In the genomic region with DNA sequence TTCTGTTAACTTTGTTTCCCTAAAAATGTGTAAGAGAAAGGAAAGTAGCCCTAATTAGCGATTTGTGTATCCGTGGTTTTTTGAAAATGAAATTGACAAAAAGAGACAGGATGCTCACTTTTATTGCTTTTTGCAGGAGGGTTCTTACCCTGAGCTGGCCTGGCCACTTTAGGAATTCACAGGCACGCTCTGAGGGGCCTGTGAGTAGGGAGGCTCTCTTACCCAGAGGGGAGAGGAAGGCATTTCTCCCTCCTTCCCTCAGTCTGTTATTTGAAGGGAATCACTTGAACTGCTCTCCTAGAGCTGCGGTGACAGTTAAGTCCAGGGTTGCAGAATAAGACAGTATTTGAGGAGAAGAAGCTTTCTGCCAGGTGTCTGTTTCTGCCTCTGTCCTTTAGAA, we compare ENCODE assay signal across 22 cellular contexts. TPM values are rescaled to one million over a fixed set of nuclear protein-coding genes. Genes with fewer than 3 reads are reported as not detected.
A peak's percentile ranks its signal among the peaks of the same experiment; 100 is the strongest.
DNase-seq lines count a peak whose midpoint lies in the region; ATAC-seq and TF ChIP-seq lines count a peak whose summit lies in the region.
"Had no signal": no experiment of that assay in that cellular context is flagged by ENCODE, and none has a peak within 500 bp of the region (broad histone marks: within the 10 kb centered on the region; RNA-seq: fewer than 3 reads in every experiment).

No MANE protein-coding gene starts in this region.

- H3K36me3 ChIP-seq in CD4-positive, CD25-positive, alpha-beta regulatory T cell (ENCODE audit: control insufficient read depth, insufficient read depth, low read length): peaks cover 31% of the 10 kb centered on the region
- peaks cover 56% of the 10 kb centered on the region for H3K36me3 ChIP-seq in DND-41 (ENCODE audit: insufficient read depth, low read length)
- H3K36me3 ChIP-seq in neural cell (ENCODE audit: insufficient read depth, low read length): peaks cover 6% of the 10 kb centered on the region
- H3K36me3 ChIP-seq: uterus had no signal

- H3K4me3 ChIP-seq in CD4-positive, CD25-positive, alpha-beta regulatory T cell (ENCODE audit: low read depth, low read length): peak overlapping the region; percentile 21
- H3K4me3 ChIP-seq in DND-41 (ENCODE audit: low read depth in 1 of 2, low read length in 2 of 2) (no peak overlapping the region), dorsolateral prefrontal cortex (peak overlapping the region in 34 of 59 donors; percentile 1 to 54 (median 20)), neural cell (ENCODE audit: low read length) (peak overlapping the region; percentile 9)
- H3K4me3 ChIP-seq: uterus had no signal

- H3K27ac ChIP-seq in CD4-positive, CD25-positive, alpha-beta regulatory T cell (ENCODE audit: insufficient read depth, low read length, poor library complexity, severe bottlenecking): no peak overlapping the region
- H3K27ac ChIP-seq in DND-41 (ENCODE audit: low read length) (peak overlapping the region; percentile 30; the same call in 1 of the 2 replicates), dorsolateral prefrontal cortex (peak overlapping the region in 54 of 59 donors; percentile 1 to 91 (median 64)), neural cell (ENCODE audit: low read length) (no peak overlapping the region)
- H3K27ac ChIP-seq: foreskin keratinocyte, KMS-11, uterus had no signal

- no peaks in the 10 kb centered on the region for H3K27me3 Mint-ChIP-seq in CD4-positive, CD25-positive, alpha-beta regulatory T cell
- H3K27me3 Mint-ChIP-seq: activated CD8-positive, alpha-beta T cell treated with anti-CD3 and anti-CD28 coated beads for 36 hours; activated naive CD4-positive, alpha-beta T cell treated with anti-CD3 and anti-CD28 coated beads, Interleukin-2, amount 10 ng/mL, durations not matched to agents 7 days and 5 days had no signal

- H3K9me2 ChIP-seq in neural cell (ENCODE audit: insufficient read depth, low read length): no peaks in the 10 kb centered on the region

- peak overlapping the region in 2 of 4 donors; percentile 20 to 48 for H3K4me3 Mint-ChIP-seq in CD4-positive, CD25-positive, alpha-beta regulatory T cell
- H3K4me3 Mint-ChIP-seq: activated CD8-positive, alpha-beta T cell treated with anti-CD3 and anti-CD28 coated beads for 36 hours; activated naive CD4-positive, alpha-beta T cell treated with anti-CD3 and anti-CD28 coated beads, Interleukin-2, amount 10 ng/mL, durations not matched to agents 7 days and 5 days; activated T-cell treated with anti-CD3 and anti-CD28 coated beads, Interleukin-2, amount 50 U/mL, for 4 hours; HFFc6 had no signal

- peaks cover 4% of the 10 kb centered on the region for H3K36me3 Mint-ChIP-seq in CD4-positive, CD25-positive, alpha-beta regulatory T cell

- DNase-seq in CD4-positive, CD25-positive, alpha-beta regulatory T cell: no peak
- DNase-seq in DND-41 (no peak), dorsolateral prefrontal cortex (no peak), glomerular visceral epithelial cell (ENCODE audit: extremely low spot score) (no peak), NCI-H345 treated with DMSO at 0.1 percent for 48 hours (lab: John Stamatoyannopoulos, UW; ENCODE audit: unreplicated experiment) (no peak)
- DNase-seq: activated CD4-positive, CD25-positive, alpha-beta regulatory T cell treated with anti-CD3 and anti-CD28 coated beads, Interleukin-2, amount 50 U/mL, for 72 hours; activated CD8-positive, alpha-beta T cell treated with anti-CD3 and anti-CD28 coated beads for 36 hours; activated naive CD4-positive, alpha-beta T cell treated with anti-CD3 and anti-CD28 coated beads, Interleukin-2, amount 10 ng/mL, durations not matched to agents 7 days and 5 days; activated T-cell treated with anti-CD3 and anti-CD28 coated beads, Interleukin-2, amount 50 U/mL, for 4 hours; COR-L47; effector CD8-positive, alpha-beta T cell; erythroblast; foreskin keratinocyte; HFFc6; NCI-H1694 treated with DMSO at 0.1 percent for 48 hours; NCI-H2227 treated with DMSO at 0.1 percent for 48 hours; posterior cingulate gyrus; SHP77; uterus had no signal

- H3K9me3 Mint-ChIP-seq in CD4-positive, CD25-positive, alpha-beta regulatory T cell: no peaks in the 10 kb centered on the region
- H3K9me3 Mint-ChIP-seq: activated CD8-positive, alpha-beta T cell treated with anti-CD3 and anti-CD28 coated beads for 36 hours; activated naive CD4-positive, alpha-beta T cell treated with anti-CD3 and anti-CD28 coated beads, Interleukin-2, amount 10 ng/mL, durations not matched to agents 7 days and 5 days; activated T-cell treated with anti-CD3 and anti-CD28 coated beads, Interleukin-2, amount 50 U/mL, for 4 hours; HFFc6 had no signal

- peak overlapping the region; percentile 33 to 81 (median 57) for H3K27ac Mint-ChIP-seq in CD4-positive, CD25-positive, alpha-beta regulatory T cell
- H3K27ac Mint-ChIP-seq: activated CD8-positive, alpha-beta T cell treated with anti-CD3 and anti-CD28 coated beads for 36 hours; activated naive CD4-positive, alpha-beta T cell treated with anti-CD3 and anti-CD28 coated beads, Interleukin-2, amount 10 ng/mL, durations not matched to agents 7 days and 5 days; HFFc6 had no signal

- TF ChIP-seq RAD21 in neural cell (conservative IDR thresholded peaks at IDR 0.05): no peak

- ATAC-seq in CD4-positive, CD25-positive, alpha-beta regulatory T cell (ENCODE audit: low read depth in 2 of 2): no peak
- ATAC-seq in DND-41 (ENCODE audit: insufficient read depth, low read depth): no peak
- ATAC-seq in GM19467 (IDR thresholded peaks at IDR 0.05; ENCODE audit: unreplicated experiment): no peak
- ATAC-seq: activated CD8-positive, alpha-beta T cell treated with anti-CD3 and anti-CD28 coated beads for 36 hours; foreskin keratinocyte had no signal

- H3K4me2 ChIP-seq in DND-41 (ENCODE audit: insufficient read depth, low read length) (peak overlapping the region; percentile 12; the same call in 1 of the 2 replicates), neural cell (ENCODE audit: low read length) (peak overlapping the region; percentile 4)
- H3K4me2 ChIP-seq: KMS-11 had no signal

- H3K9ac ChIP-seq in DND-41 (ENCODE audit: low read depth, low read length) (no peak overlapping the region), neural cell (ENCODE audit: low read length) (no peak overlapping the region)
- H3K9ac ChIP-seq: KMS-11 had no signal

- H4K20me1 ChIP-seq in DND-41 (ENCODE audit: insufficient read depth, low read length): peaks cover 46% of the 10 kb centered on the region
- no peaks in the 10 kb centered on the region for H4K20me1 ChIP-seq in neural cell (ENCODE audit: insufficient read depth)

- no peak for TF ChIP-seq CTCF in DND-41 (IDR thresholded peaks at IDR 0.05; ENCODE audit: borderline replicate concordance, extremely low read depth, low read length, poor library complexity, severe bottlenecking)
- TF ChIP-seq CTCF in dorsolateral prefrontal cortex (IDR thresholded peaks at IDR 0.05 in 54 of 56, conservative IDR thresholded peaks at IDR 0.05 in 2 of 56; ENCODE audit: low read depth in 1 of 56, partially characterized antibody in 56 of 56): no peak
- TF ChIP-seq CTCF in neural cell (IDR thresholded peaks at IDR 0.05; ENCODE audit: poor library complexity, severe bottlenecking): no peak

- H3K9me3 ChIP-seq in CD4-positive, CD25-positive, alpha-beta regulatory T cell (ENCODE audit: control insufficient read depth in 2 of 2, low read length in 2 of 2): no peaks in the 10 kb centered on the region
- H3K9me3 ChIP-seq in DND-41 (ENCODE audit: insufficient read depth, low read length, severe bottlenecking) (no peaks in the 10 kb centered on the region), neural cell (ENCODE audit: low read length) (no peaks in the 10 kb centered on the region)
- H3K9me3 ChIP-seq: uterus had no signal

- TF ChIP-seq EP300 in neural cell (conservative IDR thresholded peaks at IDR 0.05; ENCODE audit: poor library complexity, severe bottlenecking): no peak

- peaks cover 50 to 92% (median 79%) of the 10 kb centered on the region in 4 donors for H3K4me1 Mint-ChIP-seq in CD4-positive, CD25-positive, alpha-beta regulatory T cell

- no peaks in the 10 kb centered on the region for H3F3A ChIP-seq in neural cell (ENCODE audit: insufficient read depth, low read length, poor library complexity, severe bottlenecking)

- intact Hi-C loops in dorsolateral prefrontal cortex (cut with DNase I): no loop called here

- no peaks in the 10 kb centered on the region for H3K27me3 ChIP-seq in CD4-positive, CD25-positive, alpha-beta regulatory T cell (ENCODE audit: control insufficient read depth, insufficient read depth, low read length)
- H3K27me3 ChIP-seq in DND-41 (ENCODE audit: insufficient read depth, low read length, poor library complexity) (no peaks in the 10 kb centered on the region), dorsolateral prefrontal cortex (no peaks in the 10 kb centered on the region), neural cell (ENCODE audit: insufficient read depth, low read depth, low read length) (no peaks in the 10 kb centered on the region)
- H3K27me3 ChIP-seq: foreskin keratinocyte, uterus had no signal

- H3K79me2 ChIP-seq in DND-41 (ENCODE audit: insufficient read depth, low read length) (peaks cover 98% of the 10 kb centered on the region), neural cell (replicated peaks; ENCODE audit: insufficient read depth, low read length) (peaks cover 57% of the 10 kb centered on the region)

- H3K4me1 ChIP-seq in CD4-positive, CD25-positive, alpha-beta regulatory T cell (ENCODE audit: control insufficient read depth, insufficient read depth, low read length, poor library complexity, severe bottlenecking): peaks cover 61% of the 10 kb centered on the region
- H3K4me1 ChIP-seq in DND-41 (ENCODE audit: insufficient read depth, low read length): peaks cover 40% of the 10 kb centered on the region
- H3K4me1 ChIP-seq: foreskin keratinocyte had no signal

- no peak overlapping the region for H2AFZ ChIP-seq in DND-41 (ENCODE audit: low read depth, low read length)
- no peak overlapping the region for H2AFZ ChIP-seq in neural cell (ENCODE audit: low read depth, low read length)

TF ChIP-seq in neural cell, 6 proteins besides CTCF, POLR2A, EP300 and RAD21 (continues in another document):
- TF ChIP-seq EZH2 (IDR thresholded peaks at IDR 0.05; ENCODE audit: borderline replicate concordance, insufficient read depth, low read length, poor library complexity, severe bottlenecking) (no peak), TAF1 (IDR thresholded peaks at IDR 0.05; ENCODE audit: low read depth) (no peak), MXI1 (conservative IDR thresholded peaks at IDR 0.05; ENCODE audit: poor library complexity, severe bottlenecking) (no peak)

RNA-seq across cellular contexts. Expression of gene PIK3R1, which starts 16.7 kb away (rescaled TPM):
- total RNA-seq in CD4-positive, CD25-positive, alpha-beta regulatory T cell: 366 TPM
- polyA plus RNA-seq in CD4-positive, CD25-positive, alpha-beta regulatory T cell: 100 to 1,000 TPM in 2 of 4 donors, 10 to 100 TPM in 2; 75.9 to 127 (median 109) TPM
- total RNA-seq in dorsolateral prefrontal cortex: 100 to 1,000 TPM; 172 to 359 (median 273) TPM
- polyA plus RNA-seq in neural cell: 38.0 and 41.9 TPM in 2 replicates
- polyA minus RNA-seq in neural cell: 188 and 234 TPM in 2 replicates

Comparison
In these comparisons a context has a peak if more than half of its experiments do, and no peak if none do; other contexts are left out.
1. H3K27ac ChIP-seq: peak in DND-41 (single experiment) and dorsolateral prefrontal cortex (54 of 59); none in CD4-positive, CD25-positive, alpha-beta regulatory T cell (single experiment) and neural cell (single experiment).
2. H3K4me3 ChIP-seq: peak in CD4-positive, CD25-positive, alpha-beta regulatory T cell (single experiment), dorsolateral prefrontal cortex (34 of 59) and neural cell (single experiment); none in DND-41 (0 of 2).